1 cellular context compared by ENCODE assay signal in the genomic region with DNA sequence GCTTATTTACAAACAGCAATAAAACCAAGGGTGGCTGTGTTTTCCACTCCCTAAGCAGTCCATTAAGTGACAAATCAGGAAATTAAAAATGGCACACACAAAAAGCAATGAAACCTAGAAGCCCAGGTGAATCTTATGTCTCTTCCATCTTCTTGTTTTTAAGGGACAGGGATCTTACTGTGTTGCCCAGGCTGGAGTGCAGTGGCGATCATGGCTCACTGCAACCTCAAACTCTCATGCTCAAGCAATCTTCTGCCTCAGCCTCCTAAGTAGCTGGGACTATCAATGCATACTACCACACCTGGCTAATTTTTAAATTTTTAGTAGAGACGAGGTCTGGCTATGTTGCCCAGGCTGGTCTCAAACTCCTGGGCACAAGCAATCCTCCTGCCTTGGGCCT.
TF ChIP-seq lines count a peak whose summit lies in the region.

No MANE protein-coding gene starts in this region.

TF ChIP-seq in IMR-90, 13 proteins besides CTCF, POLR2A, EP300 and RAD21:
- no peak for TF ChIP-seq SMC3 (IDR thresholded peaks at IDR 0.05; ENCODE audit: low read depth, low read length)
